Comparison of ENCODE assay signal across 8 cellular contexts in the genomic region with DNA sequence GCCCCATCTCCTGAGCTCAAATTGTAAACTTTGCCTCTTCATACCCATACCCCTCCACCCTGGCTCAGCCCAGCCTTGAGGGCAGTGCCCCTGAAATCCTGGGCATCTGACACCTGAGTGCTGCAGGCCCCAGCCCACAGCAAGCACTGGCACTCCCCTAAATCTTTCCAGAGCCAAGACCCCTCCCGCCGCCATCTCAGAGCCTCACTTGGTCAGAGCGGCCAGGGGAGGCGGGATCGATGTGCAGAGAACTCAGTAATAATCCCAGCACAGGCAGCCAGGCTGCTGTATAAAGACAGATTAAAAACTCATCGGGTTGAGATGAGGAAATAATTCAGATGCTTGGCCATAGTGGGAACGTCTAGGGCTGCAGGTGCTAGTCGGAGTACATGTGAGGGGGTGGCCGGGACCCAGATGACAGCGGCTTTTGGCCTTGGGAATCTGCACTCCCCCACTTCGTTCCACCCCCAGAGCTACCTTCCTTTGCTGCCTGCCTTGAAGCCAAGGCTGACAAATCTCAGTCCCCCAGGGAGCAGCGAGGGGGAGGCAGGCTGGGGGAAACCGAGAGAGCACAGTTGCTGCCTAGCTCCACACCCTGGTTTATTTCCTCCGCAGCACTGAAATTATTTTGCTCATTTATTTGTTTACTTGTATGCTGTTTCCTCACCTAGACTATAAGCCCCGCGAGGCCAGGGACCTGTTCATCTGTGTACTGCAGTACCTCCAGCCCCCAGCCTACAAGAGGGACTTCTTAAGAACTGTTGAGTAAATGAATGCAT. TPM values are rescaled to one million over a fixed set of nuclear protein-coding genes. Genes with fewer than 3 reads are reported as not detected.
DNase-seq lines count a peak whose midpoint lies in the region; ATAC-seq and TF ChIP-seq lines count a peak whose summit lies in the region.

No MANE protein-coding gene starts in this region.

- no peaks in the 10 kb centered on the region for H3K9me3 ChIP-seq in body of pancreas

- no peak overlapping the region for H3K27ac ChIP-seq in body of pancreas

- H3K27ac Mint-ChIP-seq in activated T-cell treated with anti-CD3 and anti-CD28 coated beads, Interleukin-2, amount 50 U/mL, for 72 hours, result no peak overlapping the region
- no peak overlapping the region for H3K27ac Mint-ChIP-seq in stimulated activated memory B cell treated with anti-CD40 and anti-IgM and Interleukin-4, amounts not matched to agents 10 μg/mL and 1 μg/mL and 100 μg/mL, for 72 hours

- peak; percentile 32 to 38 for ATAC-seq in activated T-cell treated with anti-CD3 and anti-CD28 coated beads, Interleukin-2, amount 50 U/mL, for 72 hours (replicated peaks in 1 of 2)
- ATAC-seq in HG03064 (IDR thresholded peaks at IDR 0.05; ENCODE audit: low read depth, unreplicated experiment) (peak; percentile 65), body of pancreas (peak; percentile 3), GM18858 (IDR thresholded peaks at IDR 0.05; ENCODE audit: unreplicated experiment) (no peak)
- ATAC-seq in stimulated activated memory B cell treated with anti-CD40 and anti-IgM and Interleukin-4, amounts not matched to agents 10 μg/mL and 1 μg/mL and 100 μg/mL, for 72 hours, result peak; percentile 52

- no peaks in the 10 kb centered on the region for H3K9me3 Mint-ChIP-seq in activated T-cell treated with anti-CD3 and anti-CD28 coated beads, Interleukin-2, amount 50 U/mL, for 72 hours
- H3K9me3 Mint-ChIP-seq in stimulated activated memory B cell treated with anti-CD40 and anti-IgM and Interleukin-4, amounts not matched to agents 10 μg/mL and 1 μg/mL and 100 μg/mL, for 72 hours, result no peaks in the 10 kb centered on the region

- H3K4me1 Mint-ChIP-seq in activated T-cell treated with anti-CD3 and anti-CD28 coated beads, Interleukin-2, amount 50 U/mL, for 72 hours (ENCODE audit: low read depth), result peaks cover 20% of the 10 kb centered on the region
- peaks cover 18% of the 10 kb centered on the region for H3K4me1 Mint-ChIP-seq in stimulated activated memory B cell treated with anti-CD40 and anti-IgM and Interleukin-4, amounts not matched to agents 10 μg/mL and 1 μg/mL and 100 μg/mL, for 72 hours

- no peak for TF ChIP-seq CTCF in body of pancreas (IDR thresholded peaks at IDR 0.05)

- peak overlapping the region in 1 of 2 donors; percentile 86 for H3K4me3 Mint-ChIP-seq in activated T-cell treated with anti-CD3 and anti-CD28 coated beads, Interleukin-2, amount 50 U/mL, for 72 hours
- H3K4me3 Mint-ChIP-seq in stimulated activated memory B cell treated with anti-CD40 and anti-IgM and Interleukin-4, amounts not matched to agents 10 μg/mL and 1 μg/mL and 100 μg/mL, for 72 hours, result peak overlapping the region; percentile 82

- H3K27me3 ChIP-seq in body of pancreas, result peaks cover 0 to 8% of the 10 kb centered on the region in 2 donors

- peaks cover 17% of the 10 kb centered on the region for H3K4me1 ChIP-seq in body of pancreas

- no peak overlapping the region for H3K4me3 ChIP-seq in body of pancreas

- H3K27me3 Mint-ChIP-seq in activated T-cell treated with anti-CD3 and anti-CD28 coated beads, Interleukin-2, amount 50 U/mL, for 72 hours (ENCODE audit: low read depth), result peaks cover 21% of the 10 kb centered on the region
- no peaks in the 10 kb centered on the region for H3K27me3 Mint-ChIP-seq in stimulated activated memory B cell treated with anti-CD40 and anti-IgM and Interleukin-4, amounts not matched to agents 10 μg/mL and 1 μg/mL and 100 μg/mL, for 72 hours

- H3K36me3 ChIP-seq in body of pancreas (replicated peaks in 1 of 2; ENCODE audit: insufficient read depth in 1 of 2, low read depth in 2 of 2), result no peaks in the 10 kb centered on the region

- WGBS in body of pancreas, 2 donors, result 12% methylated on average over 10 to 16 of the region's 16 CpGs

- no peak for TF ChIP-seq POLR2A in body of pancreas (IDR thresholded peaks at IDR 0.05)

- peak in 1 of 2 donors; percentile 9 for DNase-seq in activated T-cell treated with anti-CD3 and anti-CD28 coated beads, Interleukin-2, amount 50 U/mL, for 72 hours
- no peak for DNase-seq in activated T-cell treated with anti-CD3 and anti-CD28 coated beads, Interleukin-2, amount 50 U/mL, for 48 hours
- DNase-seq in body of pancreas, result no peak
- no peak for DNase-seq in GF-D8 (lab: John Stamatoyannopoulos, UW)
- DNase-seq in stimulated activated CD4-positive, alpha-beta T cell treated with anti-CD3 and anti-CD28 coated beads, Interleukin-12 subunit alpha, Interleukin-12 subunit beta, amount 100 ng/mL, for 4 hours, result no peak

- intact Hi-C loops in body of pancreas (cut with DNase I), result loop anchor here (2.0 kb wide), 1 partner anchor 175 kb away; no protein-coding TSS in a partner anchor

- H3K36me3 Mint-ChIP-seq in activated T-cell treated with anti-CD3 and anti-CD28 coated beads, Interleukin-2, amount 50 U/mL, for 72 hours (ENCODE audit: insufficient read depth in 2 of 2), result no peaks in the 10 kb centered on the region
- no peaks in the 10 kb centered on the region for H3K36me3 Mint-ChIP-seq in stimulated activated memory B cell treated with anti-CD40 and anti-IgM and Interleukin-4, amounts not matched to agents 10 μg/mL and 1 μg/mL and 100 μg/mL, for 72 hours

RNA-seq across cellular contexts. Expression of a gene that starts 19.5 kb away (rescaled TPM):
- 1 to 10 TPM; 3.2 to 4.1 TPM for total RNA-seq in activated T-cell treated with anti-CD3 and anti-CD28 coated beads, Interleukin-2, amount 50 U/mL, for 72 hours
- total RNA-seq in body of pancreas, result 1 to 10 TPM; 3.9 to 4.6 TPM

RNA-seq across cellular contexts. Expression of a gene that starts 50.3 kb away (rescaled TPM):
- 10 to 100 TPM; 54.1 to 61.1 TPM for total RNA-seq in activated T-cell treated with anti-CD3 and anti-CD28 coated beads, Interleukin-2, amount 50 U/mL, for 72 hours
- total RNA-seq in body of pancreas, result 10 to 100 TPM; 34.8 to 40.9 TPM
